In genomic region chr20:6600336-6600735, GRCh38 we compare ENCODE assay signal across 1 cellular context.
TF ChIP-seq lines count a peak whose summit lies in the region.

No MANE protein-coding gene starts in this region.

TF ChIP-seq in GM12878, 131 proteins besides CTCF, POLR2A, EP300 and RAD21 (continued from another document):
- TF ChIP-seq, protein P1, sequence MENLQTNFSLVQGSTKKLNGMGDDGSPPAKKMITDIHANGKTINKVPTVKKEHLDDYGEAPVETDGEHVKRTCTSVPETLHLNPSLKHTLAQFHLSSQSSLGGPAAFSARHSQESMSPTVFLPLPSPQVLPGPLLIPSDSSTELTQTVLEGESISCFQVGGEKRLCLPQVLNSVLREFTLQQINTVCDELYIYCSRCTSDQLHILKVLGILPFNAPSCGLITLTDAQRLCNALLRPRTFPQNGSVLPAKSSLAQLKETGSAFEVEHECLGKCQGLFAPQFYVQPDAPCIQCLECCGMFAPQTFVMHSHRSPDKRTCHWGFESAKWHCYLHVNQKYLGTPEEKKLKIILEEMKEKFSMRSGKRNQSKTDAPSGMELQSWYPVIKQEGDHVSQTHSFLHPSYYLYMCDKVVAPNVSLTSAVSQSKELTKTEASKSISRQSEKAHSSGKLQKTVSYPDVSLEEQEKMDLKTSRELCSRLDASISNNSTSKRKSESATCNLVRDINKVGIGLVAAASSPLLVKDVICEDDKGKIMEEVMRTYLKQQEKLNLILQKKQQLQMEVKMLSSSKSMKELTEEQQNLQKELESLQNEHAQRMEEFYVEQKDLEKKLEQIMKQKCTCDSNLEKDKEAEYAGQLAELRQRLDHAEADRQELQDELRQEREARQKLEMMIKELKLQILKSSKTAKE (IDR thresholded peaks at IDR 0.05; ENCODE audit: low read depth, poor library complexity, severe bottlenecking) = no peak
- TF ChIP-seq, protein P2, sequence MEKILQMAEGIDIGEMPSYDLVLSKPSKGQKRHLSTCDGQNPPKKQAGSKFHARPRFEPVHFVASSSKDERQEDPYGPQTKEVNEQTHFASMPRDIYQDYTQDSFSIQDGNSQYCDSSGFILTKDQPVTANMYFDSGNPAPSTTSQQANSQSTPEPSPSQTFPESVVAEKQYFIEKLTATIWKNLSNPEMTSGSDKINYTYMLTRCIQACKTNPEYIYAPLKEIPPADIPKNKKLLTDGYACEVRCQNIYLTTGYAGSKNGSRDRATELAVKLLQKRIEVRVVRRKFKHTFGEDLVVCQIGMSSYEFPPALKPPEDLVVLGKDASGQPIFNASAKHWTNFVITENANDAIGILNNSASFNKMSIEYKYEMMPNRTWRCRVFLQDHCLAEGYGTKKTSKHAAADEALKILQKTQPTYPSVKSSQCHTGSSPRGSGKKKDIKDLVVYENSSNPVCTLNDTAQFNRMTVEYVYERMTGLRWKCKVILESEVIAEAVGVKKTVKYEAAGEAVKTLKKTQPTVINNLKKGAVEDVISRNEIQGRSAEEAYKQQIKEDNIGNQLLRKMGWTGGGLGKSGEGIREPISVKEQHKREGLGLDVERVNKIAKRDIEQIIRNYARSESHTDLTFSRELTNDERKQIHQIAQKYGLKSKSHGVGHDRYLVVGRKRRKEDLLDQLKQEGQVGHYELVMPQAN (conservative IDR thresholded peaks at IDR 0.05) = no peak
- TF ChIP-seq IKZF2 (IDR thresholded peaks at IDR 0.05) (no peak), SRF (IDR thresholded peaks at IDR 0.05; ENCODE audit: low read depth in 2 of 2, low read length in 2 of 2) (no peak), CREM (IDR thresholded peaks at IDR 0.05; ENCODE audit: low read depth) (no peak), KAT2A (conservative IDR thresholded peaks at IDR 0.05; ENCODE audit: control insufficient read depth, low read depth, low read length) (no peak), BMI1 (IDR thresholded peaks at IDR 0.05; ENCODE audit: borderline replicate concordance) (no peak), CEBPB (IDR thresholded peaks at IDR 0.05; ENCODE audit: borderline replicate concordance in 1 of 2, low read depth in 2 of 2, low read length in 2 of 2) (no peak), LARP7 (IDR thresholded peaks at IDR 0.05) (no peak), SREBF2 (IDR thresholded peaks at IDR 0.05; ENCODE audit: low read length) (no peak), SMAD5 (IDR thresholded peaks at IDR 0.05; ENCODE audit: low read depth) (no peak), SMC3 (IDR thresholded peaks at IDR 0.05; ENCODE audit: borderline replicate concordance, low read length) (no peak), PBX3 (IDR thresholded peaks at IDR 0.05; ENCODE audit: insufficient replicate concordance, low read depth, low read length) (no peak)
